ENCODE assay signal across 22 cellular contexts in the genomic region with DNA sequence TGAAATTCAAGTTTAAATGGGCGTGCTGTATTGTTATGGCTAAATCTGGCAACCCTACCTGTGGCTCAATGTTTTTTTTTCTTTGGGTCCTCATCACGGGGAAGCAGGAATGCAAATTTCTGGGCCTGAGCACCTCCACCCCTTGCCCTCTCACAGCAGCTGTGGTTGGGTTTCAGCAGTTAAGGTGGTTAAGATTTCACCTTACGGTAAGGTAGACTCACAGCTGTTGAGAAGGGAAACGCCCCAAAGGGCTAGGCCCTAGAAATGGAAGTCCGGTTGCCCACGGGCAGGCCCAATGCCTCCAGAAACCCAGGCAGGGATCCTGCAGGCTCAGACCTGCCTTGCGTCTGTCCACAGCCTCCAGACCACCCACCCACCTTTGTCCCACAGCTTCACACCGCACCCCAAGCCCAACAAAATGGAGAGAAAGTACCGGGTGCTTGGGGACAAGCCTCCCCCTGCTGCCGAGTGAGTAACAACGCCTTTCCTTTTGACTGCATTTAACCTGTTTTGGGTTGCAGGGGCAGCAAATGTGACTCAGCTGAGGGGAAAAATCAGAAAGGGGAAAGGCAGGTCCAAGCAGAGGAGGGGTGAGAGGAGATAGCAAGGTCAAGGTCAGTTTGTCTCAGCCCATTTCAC. TPM values are rescaled to one million over a fixed set of nuclear protein-coding genes. Genes with fewer than 3 reads are reported as not detected.
DNase-seq lines count a peak whose midpoint lies in the region; ATAC-seq and TF ChIP-seq lines count a peak whose summit lies in the region.
"Had no signal": no experiment of that assay in that cellular context is flagged by ENCODE, and none has a peak within 500 bp of the region (broad histone marks: within the 10 kb centered on the region; RNA-seq: fewer than 3 reads in every experiment).

No MANE protein-coding gene starts in this region.

- H3K9me3 Mint-ChIP-seq in IgD-negative memory B cell (peaks cover 3 to 4% (median 3%) of the 10 kb centered on the region in 3 donors), progenitor cell of endocrine pancreas (ENCODE audit: low read depth) (peaks cover 4% of the 10 kb centered on the region)
- H3K9me3 Mint-ChIP-seq in activated T-helper 17 cell treated with anti-CD3 and anti-CD28 coated beads, Interleukin-2, amount 50 U/mL, for 72 hours = peaks cover 4% of the 10 kb centered on the region

- DNase-seq in progenitor cell of endocrine pancreas (ENCODE audit: low spot score, unreplicated experiment) (no peak), NCI-H1417 treated with DMSO at 0.1 percent for 48 hours (lab: John Stamatoyannopoulos, UW) (no peak), NCI-H1436 (lab: John Stamatoyannopoulos, UW) (no peak), NCI-H510A (lab: John Stamatoyannopoulos, UW) (no peak)
- DNase-seq: activated CD4-positive, CD25-positive, alpha-beta regulatory T cell; activated CD8-positive, alpha-beta memory T cell treated with anti-CD3 and anti-CD28 coated beads, Interleukin-2, amount 10 ng/mL, durations not matched to agents 7 days and 5 days; activated naive CD4-positive, alpha-beta T cell; activated T-cell treated with anti-CD3 and anti-CD28 coated beads, Interleukin-2, amount 50 U/mL, for 48 hours; KBM-7; lower lobe of right lung; NCI-H1417; NCI-H2107; NCI-H446; nephron progenitor cell; NK-92 treated with Interleukin-12 subunit alpha and Interleukin-12 subunit beta, amount 100 ng/mL, for 24 hours; SIG-M5; stimulated activated CD4-positive, alpha-beta T cell treated with anti-CD3 and anti-CD28 coated beads, Interleukin-1b, Interleukin-23, amount 100 ng/mL, for 48 hours; stimulated activated CD8-positive, alpha-beta memory T cell treated with anti-CD3 and anti-CD28 coated beads, Interleukin-4, amount 100 ng/mL, for 48 hours had no signal

- peak overlapping the region in 3 of 4 donors; percentile 43 to 77 (median 62) for H3K4me3 Mint-ChIP-seq in IgD-negative memory B cell
- no peak overlapping the region for H3K4me3 Mint-ChIP-seq in activated T-helper 17 cell treated with anti-CD3 and anti-CD28 coated beads, Interleukin-2, amount 50 U/mL, for 72 hours
- H3K4me3 Mint-ChIP-seq in progenitor cell of endocrine pancreas (ENCODE audit: low read depth) = no peak overlapping the region
- H3K4me3 Mint-ChIP-seq: activated CD8-positive, alpha-beta memory T cell treated with anti-CD3 and anti-CD28 coated beads, Interleukin-2, amount 10 ng/mL, durations not matched to agents 7 days and 5 days; nephron progenitor cell had no signal

- H3K27ac Mint-ChIP-seq in IgD-negative memory B cell (peak overlapping the region in 2 of 3 donors; percentile 47 to 59), progenitor cell of endocrine pancreas (peak overlapping the region; percentile 79)
- H3K27ac Mint-ChIP-seq in activated T-helper 17 cell treated with anti-CD3 and anti-CD28 coated beads, Interleukin-2, amount 50 U/mL, for 72 hours = no peak overlapping the region
- H3K27ac Mint-ChIP-seq: activated CD8-positive, alpha-beta memory T cell treated with anti-CD3 and anti-CD28 coated beads, Interleukin-2, amount 10 ng/mL, durations not matched to agents 7 days and 5 days; nephron progenitor cell had no signal

- peak; percentile 22 for ATAC-seq in activated T-helper 17 cell treated with anti-CD3 and anti-CD28 coated beads, Interleukin-2, amount 50 U/mL, for 72 hours (replicated peaks)
- ATAC-seq: activated CD8-positive, alpha-beta memory T cell treated with anti-CD3 and anti-CD28 coated beads, Interleukin-2, amount 10 ng/mL, durations not matched to agents 7 days and 5 days; lower lobe of right lung; Panc1 had no signal

- H3K27me3 Mint-ChIP-seq in IgD-negative memory B cell = no peaks in the 10 kb centered on the region
- no peaks in the 10 kb centered on the region for H3K27me3 Mint-ChIP-seq in activated T-helper 17 cell treated with anti-CD3 and anti-CD28 coated beads, Interleukin-2, amount 50 U/mL, for 72 hours
- no peaks in the 10 kb centered on the region for H3K27me3 Mint-ChIP-seq in progenitor cell of endocrine pancreas
- H3K27me3 Mint-ChIP-seq: activated CD8-positive, alpha-beta memory T cell treated with anti-CD3 and anti-CD28 coated beads, Interleukin-2, amount 10 ng/mL, durations not matched to agents 7 days and 5 days had no signal

- H3K36me3 Mint-ChIP-seq in IgD-negative memory B cell = peaks cover 11% of the 10 kb centered on the region
- H3K36me3 Mint-ChIP-seq in activated T-helper 17 cell treated with anti-CD3 and anti-CD28 coated beads, Interleukin-2, amount 50 U/mL, for 72 hours (ENCODE audit: low read depth) = peaks cover under 1% of the 10 kb centered on the region
- peaks cover 8% of the 10 kb centered on the region for H3K36me3 Mint-ChIP-seq in progenitor cell of endocrine pancreas (ENCODE audit: insufficient read depth)
- H3K36me3 Mint-ChIP-seq: activated CD8-positive, alpha-beta memory T cell treated with anti-CD3 and anti-CD28 coated beads, Interleukin-2, amount 10 ng/mL, durations not matched to agents 7 days and 5 days had no signal

- H3K4me1 Mint-ChIP-seq in IgD-negative memory B cell (peaks cover 8 to 14% (median 12%) of the 10 kb centered on the region in 3 donors), progenitor cell of endocrine pancreas (ENCODE audit: low read depth) (no peaks in the 10 kb centered on the region)
- peaks cover 5% of the 10 kb centered on the region for H3K4me1 Mint-ChIP-seq in activated T-helper 17 cell treated with anti-CD3 and anti-CD28 coated beads, Interleukin-2, amount 50 U/mL, for 72 hours

- peak; percentile 9 for TF ChIP-seq CTCF in GM12873 (IDR thresholded peaks at IDR 0.05; ENCODE audit: insufficient read depth, low read depth, low read length, missing control alignments)
- TF ChIP-seq CTCF in progenitor cell of endocrine pancreas (IDR thresholded peaks at IDR 0.05; ENCODE audit: unreplicated experiment) = no peak

RNA-seq across cellular contexts. Expression of a gene that starts 48.1 kb away (rescaled TPM):
- polyA plus RNA-seq in IgD-negative memory B cell = 11.1 TPM
- 1 to 10 TPM; 6.3 to 7.5 TPM for total RNA-seq in activated T-helper 17 cell treated with anti-CD3 and anti-CD28 coated beads, Interleukin-2, amount 50 U/mL, for 72 hours
- total RNA-seq in progenitor cell of endocrine pancreas = 12.8 and 14.2 TPM in 2 replicates

RNA-seq across cellular contexts. Expression of a gene that starts 56.3 kb away (rescaled TPM):
- not detected for polyA plus RNA-seq in IgD-negative memory B cell
- total RNA-seq in activated T-helper 17 cell treated with anti-CD3 and anti-CD28 coated beads, Interleukin-2, amount 50 U/mL, for 72 hours = 1 to 10 TPM in 1 of 2 donors, under 1 TPM in 1; 0.95 to 3.6 TPM
- 12.5 and 12.7 TPM in 2 replicates for total RNA-seq in progenitor cell of endocrine pancreas

Comparison
In these comparisons a context has a peak if more than half of its experiments do, and no peak if none do; other contexts are left out.
1. H3K4me3 Mint-ChIP-seq: peak in IgD-negative memory B cell (3 of 4); none in activated T-helper 17 cell treated with anti-CD3 and anti-CD28 coated beads, Interleukin-2, amount 50 U/mL, for 72 hours (single experiment) and progenitor cell of endocrine pancreas (single experiment).